ENCODE assay signal across 1 cellular context in the genomic region with DNA sequence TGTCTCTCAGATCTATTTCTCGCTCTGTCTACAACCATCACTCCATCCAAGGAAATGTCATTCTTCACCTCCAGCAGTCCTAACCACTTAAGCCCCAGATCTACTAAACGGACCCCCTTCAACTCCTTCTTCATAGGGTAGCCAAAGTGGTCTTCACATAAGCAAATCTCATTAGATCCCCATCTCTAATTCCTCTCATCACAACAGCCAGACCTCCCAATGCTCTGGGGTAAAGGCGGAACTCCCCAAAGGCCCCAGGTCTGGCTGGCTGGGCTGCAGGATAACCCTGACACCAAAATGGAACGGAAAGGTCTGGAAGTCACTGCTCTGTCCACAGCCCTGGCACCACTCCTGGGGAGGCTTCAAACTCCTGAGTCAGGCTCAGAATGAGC.
TF ChIP-seq lines count a peak whose summit lies in the region.

No MANE protein-coding gene starts in this region.

TF ChIP-seq in GM12878, 131 proteins besides CTCF, POLR2A, EP300 and RAD21:
- peak; percentile 37; the same call in 1 of the 2 replicates for TF ChIP-seq SMARCA5 (IDR thresholded peaks at IDR 0.05)
- TF ChIP-seq TCF12 (IDR thresholded peaks at IDR 0.05; ENCODE audit: low read depth, low read length) = no peak
- TF ChIP-seq ZNF207 (IDR thresholded peaks at IDR 0.05; ENCODE audit: borderline replicate concordance) = 0 out of 2 replicates have a peak, but pooled peaks have one; percentile 60
